ENCODE assay signal across 10 cellular contexts in genomic region chr1:223175032-223175431, GRCh38. TPM values are rescaled to one million over a fixed set of nuclear protein-coding genes. Genes with fewer than 3 reads are reported as not detected.
DNase-seq lines count a peak whose midpoint lies in the region; ATAC-seq and TF ChIP-seq lines count a peak whose summit lies in the region.
"Had no signal": no experiment of that assay in that cellular context is flagged by ENCODE, and none has a peak within 500 bp of the region (broad histone marks: within the 10 kb centered on the region; RNA-seq: fewer than 3 reads in every experiment).

No MANE protein-coding gene starts in this region.

- no peak overlapping the region for H3K4me2 ChIP-seq in osteoblast (ENCODE audit: insufficient read depth, low read length)

- H3K27me3 ChIP-seq in MG63 (no peaks in the 10 kb centered on the region), endodermal cell (ENCODE audit: control insufficient read depth, insufficient read depth, low read length, poor library complexity, severe bottlenecking) (peaks cover 3% of the 10 kb centered on the region), osteoblast (ENCODE audit: insufficient read depth, low read length) (peaks cover 10% of the 10 kb centered on the region), thyroid gland (no peaks in the 10 kb centered on the region)
- H3K27me3 ChIP-seq: SJSA1 had no signal

- no peak overlapping the region for H3K27ac Mint-ChIP-seq in endodermal cell

- no peaks in the 10 kb centered on the region for H3K4me1 Mint-ChIP-seq in endodermal cell

- H3K4me3 ChIP-seq in MG63 (no peak overlapping the region), endodermal cell (ENCODE audit: low read length) (no peak overlapping the region), osteoblast (ENCODE audit: insufficient read depth, low read length) (no peak overlapping the region), thyroid gland (replicated peaks in 1 of 3) (no peak overlapping the region)
- H3K4me3 ChIP-seq: SJSA1 had no signal

- no peaks in the 10 kb centered on the region for H3K36me3 Mint-ChIP-seq in endodermal cell (ENCODE audit: low read depth)

- intact Hi-C loops in thyroid gland (cut with DNase I) = no loop called here

- TF ChIP-seq CTCF in endodermal cell (conservative IDR thresholded peaks at IDR 0.05) (peak; percentile 69), osteoblast (IDR thresholded peaks at IDR 0.05; ENCODE audit: extremely low read depth, low read depth, low read length) (peak; percentile 47), thyroid gland (IDR thresholded peaks at IDR 0.05) (no peak)

- H3K9me3 ChIP-seq in MG63 = no peaks in the 10 kb centered on the region
- no peaks in the 10 kb centered on the region for H3K9me3 ChIP-seq in endodermal cell (ENCODE audit: control insufficient read depth, low read length)
- H3K9me3 ChIP-seq in osteoblast (ENCODE audit: low read depth, low read length) = no peaks in the 10 kb centered on the region
- H3K9me3 ChIP-seq in thyroid gland = no peaks in the 10 kb centered on the region
- H3K9me3 ChIP-seq: SJSA1 had no signal

- H3K79me2 ChIP-seq in osteoblast (ENCODE audit: insufficient read depth, low read length) = no peaks in the 10 kb centered on the region

- no peak overlapping the region for H3K27ac ChIP-seq in endodermal cell (ENCODE audit: low read depth, low read length)
- no peak overlapping the region for H3K27ac ChIP-seq in osteoblast (ENCODE audit: low read depth, low read length)
- no peak overlapping the region for H3K27ac ChIP-seq in thyroid gland
- H3K27ac ChIP-seq: SJSA1 had no signal

- no peaks in the 10 kb centered on the region for H3K4me1 ChIP-seq in endodermal cell (ENCODE audit: control insufficient read depth, insufficient read depth, low read length)
- H3K4me1 ChIP-seq in osteoblast (ENCODE audit: insufficient read depth, low read length) = no peaks in the 10 kb centered on the region
- H3K4me1 ChIP-seq in thyroid gland = no peaks in the 10 kb centered on the region

- ATAC-seq in GM18867 (IDR thresholded peaks at IDR 0.05; ENCODE audit: unreplicated experiment) (no peak), HG03432 (IDR thresholded peaks at IDR 0.05; ENCODE audit: unreplicated experiment) (no peak)

- H2AFZ ChIP-seq in osteoblast (ENCODE audit: low read length) = no peak overlapping the region

- no peak overlapping the region for H3K9ac ChIP-seq in endodermal cell (ENCODE audit: extremely low read depth, low read length, poor library complexity, severe bottlenecking)

- H3K9me3 Mint-ChIP-seq in endodermal cell = peaks cover 7% of the 10 kb centered on the region

- H3K4me3 Mint-ChIP-seq in endodermal cell = no peak overlapping the region

- peaks cover 14% of the 10 kb centered on the region for H3K27me3 Mint-ChIP-seq in endodermal cell (ENCODE audit: insufficient read depth)

- H4K20me1 ChIP-seq in osteoblast (ENCODE audit: insufficient read depth, low read length) = no peaks in the 10 kb centered on the region

- no peak for TF ChIP-seq POLR2A in thyroid gland (IDR thresholded peaks at IDR 0.05)

- no peaks in the 10 kb centered on the region for H3K36me3 ChIP-seq in MG63
- no peaks in the 10 kb centered on the region for H3K36me3 ChIP-seq in endodermal cell (ENCODE audit: control insufficient read depth, insufficient read depth, low read length)
- no peaks in the 10 kb centered on the region for H3K36me3 ChIP-seq in osteoblast (ENCODE audit: insufficient read depth, low read length)
- no peaks in the 10 kb centered on the region for H3K36me3 ChIP-seq in thyroid gland
- H3K36me3 ChIP-seq: SJSA1 had no signal

- DNase-seq in DMS 273 (lab: John Stamatoyannopoulos, UW; ENCODE audit: unreplicated experiment) (peak; percentile 51), MG63 (peak; percentile 11), endodermal cell (peak; percentile 62), osteoblast (ENCODE audit: insufficient read length, low spot score, missing footprints) (no peak), 8988T (no peak), thyroid gland (no peak)
- DNase-seq: activated CD8-positive, alpha-beta memory T cell treated with anti-CD3 and anti-CD28 coated beads, Interleukin-2, amount 50 U/mL, for 4 hours had no signal

- 79 to 82% methylated on average over 4 of the region's 4 CpGs for WGBS in endodermal cell (ENCODE audit: insufficient coverage in 1 of 2, insufficient read length in 1 of 2), 2 experiments
- WGBS in thyroid gland, 2 donors = 71 to 81% methylated on average over 4 of the region's 4 CpGs

RNA-seq across cellular contexts. Expression of gene TLR5, which starts 32.0 kb away (rescaled TPM):
- total RNA-seq in MG63 (2014; rRNA removed; shearing (Covaris generic); ENCODE audit: low replicate concordance) = 0.30 and 0.33 TPM in 2 replicates
- total RNA-seq in endodermal cell (not detected), osteoblast (under 0.01 and 0.88 TPM in 2 replicates), thyroid gland (10 to 100 TPM in 1 of 4 donors, 1 to 10 TPM in 3; 3.3 to 11.6 (median 6.7) TPM)
- 0.96 TPM for polyA plus RNA-seq in endodermal cell (2013, experiment 1 of 2)
- 0.70 TPM for polyA plus RNA-seq in endodermal cell (2013, experiment 2 of 2)

Comparison
In these comparisons a context has a peak if more than half of its experiments do, and no peak if none do; other contexts are left out.
1. DNase-seq: peak in DMS 273 (single experiment), MG63 (single experiment) and endodermal cell (single experiment); none in osteoblast (single experiment), 8988T (single experiment) and thyroid gland (0 of 2).
2. CTCF ChIP-seq: peak in endodermal cell (single experiment) and osteoblast (single experiment); none in thyroid gland (0 of 6).